8 cellular contexts compared by ENCODE assay signal in genomic region chr17:49763735-49764558, GRCh38. TPM values are rescaled to one million over a fixed set of nuclear protein-coding genes. Genes with fewer than 3 reads are reported as not detected.
A peak's percentile ranks its signal among the peaks of the same experiment; 100 is the strongest.
DNase-seq lines count a peak whose midpoint lies in the region; ATAC-seq and TF ChIP-seq lines count a peak whose summit lies in the region.

TSS of gene FAM117A (minus strand) at chr17:49764131. CDS start at chr17:49764087, 44 bp downstream.

- TF ChIP-seq POLR2A in adrenal gland (IDR thresholded peaks at IDR 0.05): peak; percentile 49 to 65

- peaks cover 3 to 4% of the 10 kb centered on the region in 2 donors for H3K4me1 ChIP-seq in adrenal gland (replicated peaks in 1 of 2)

- ATAC-seq in HG02870 (IDR thresholded peaks at IDR 0.05; ENCODE audit: unreplicated experiment) (peak; percentile 96), left cardiac atrium (peak; percentile 98 to 99)

- TF ChIP-seq CTCF in GM13977 (IDR thresholded peaks at IDR 0.05; ENCODE audit: extremely low read depth, insufficient read depth, missing control alignments): no peak
- no peak for TF ChIP-seq CTCF in adrenal gland (IDR thresholded peaks at IDR 0.05)

- in situ Hi-C loops in GM13977 (cut with MboI; ENCODE audit: low pct_unique_long_range_greater_than_20kb, low sequenced_read_pairs, unreplicated experiment): no loop called here

- H3K9me3 ChIP-seq in adrenal gland (replicated peaks in 1 of 3): no peaks in the 10 kb centered on the region

- 0 to 2% (median 1%) methylated on average over 18 to 52 of the region's 53 CpGs for WGBS in adrenal gland, 4 donors

- H3K27ac ChIP-seq in adrenal gland: peak within 1 kb of the TSS in 3 of 5 donors; percentile 20 to 46 (median 22)

- peak within 1 kb of the TSS in 3 of 4 donors; percentile 15 to 88 (median 74) for H3K4me3 ChIP-seq in adrenal gland

- DNase-seq in GM13977 (ENCODE audit: low spot score): peak; percentile 99
- peak; percentile 99 for DNase-seq in NCI-H146 treated with DMSO at 0.1 percent for 48 hours (lab: John Stamatoyannopoulos, UW; ENCODE audit: unreplicated experiment)
- DNase-seq in T-helper 1 cell: peak; percentile 91 to 99 (median 96)
- peak; percentile 96 to 99 (median 98) for DNase-seq in adrenal gland
- peak; percentile 97 for DNase-seq in left cardiac atrium
- peak; percentile 97 for DNase-seq in posterior vena cava (ENCODE audit: low spot score)
- DNase-seq in ureter (ENCODE audit: low spot score): peak; percentile 99

- no peaks in the 10 kb centered on the region for H3K36me3 ChIP-seq in adrenal gland (replicated peaks in 1 of 2)

- intact Hi-C loops in adrenal gland (cut with DNase I) (no loop called here), left cardiac atrium (cut with DNase I) (no loop called here), posterior vena cava (cut with DNase I) (loop anchor here in 1 of 2 donors (10.0 kb wide), 1 partner anchor 49 kb away; no protein-coding TSS in a partner anchor)

- no peaks in the 10 kb centered on the region for H3K27me3 ChIP-seq in adrenal gland

RNA-seq across cellular contexts. Expression of gene FAM117A, which starts in this region (rescaled TPM):
- total RNA-seq in adrenal gland: 10 to 100 TPM in 6 of 8 donors, 1 to 10 TPM in 2; 7.9 to 16.3 (median 11.6) TPM
- polyA plus RNA-seq in adrenal gland: 1 to 10 TPM; 4.6 to 9.6 (median 6.0) TPM
- total RNA-seq in left cardiac atrium: 10 to 100 TPM in 1 of 2 donors, 1 to 10 TPM in 1; 5.3 to 13.9 TPM
- total RNA-seq in posterior vena cava: 10 to 100 TPM in 1 of 2 donors, 1 to 10 TPM in 1; 6.5 to 11.1 TPM
- total RNA-seq in ureter: 12.4 TPM

Comparison
In these comparisons a context has a peak if more than half of its experiments do, and no peak if none do; other contexts are left out.
1. Peak in every context shown above with its lines: DNase-seq, ATAC-seq, H3K4me3 ChIP-seq and H3K27ac ChIP-seq.